ENCODE assay signal across 8 cellular contexts in the genomic region with DNA sequence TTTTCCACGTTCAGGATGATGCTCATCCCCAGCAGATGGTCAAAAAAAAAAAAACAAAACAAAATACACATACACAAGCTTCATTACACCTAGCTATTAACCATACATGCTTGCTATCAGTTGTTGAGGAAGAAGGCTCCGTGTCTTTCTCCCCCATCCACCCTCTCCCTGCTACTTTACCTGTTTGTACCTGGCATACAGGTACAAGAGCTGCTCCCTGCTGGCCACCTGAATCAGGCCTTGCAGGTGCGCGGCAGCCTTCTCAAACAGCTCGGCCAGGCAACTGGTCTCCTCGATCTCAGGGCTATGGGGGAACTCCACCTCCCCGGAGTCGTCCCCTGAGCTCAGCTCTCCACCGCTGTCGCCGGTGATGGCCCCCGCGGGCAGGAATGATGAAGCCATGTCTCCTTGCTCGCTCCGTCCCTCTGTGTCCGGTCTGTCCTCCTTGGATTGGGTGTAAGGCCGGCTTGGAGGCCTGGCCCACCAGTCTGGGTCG. TPM values are rescaled to one million over a fixed set of nuclear protein-coding genes. Genes with fewer than 3 reads are reported as not detected.
DNase-seq lines count a peak whose midpoint lies in the region; ATAC-seq, FAIRE-seq and TF ChIP-seq lines count a peak whose summit lies in the region.

No MANE protein-coding gene starts in this region.

- H3K9me3 ChIP-seq in mucosa of stomach (ENCODE audit: control insufficient read depth, low read length), result no peaks in the 10 kb centered on the region

- H3K4me3 ChIP-seq in bronchial epithelial cell (ENCODE audit: low read depth, low read length) (peak overlapping the region; percentile 99), mucosa of stomach (ENCODE audit: low read length) (peak overlapping the region; percentile 87)

- ATAC-seq in GM18519 (IDR thresholded peaks at IDR 0.05; ENCODE audit: low FRiP score, unreplicated experiment) (peak; percentile 9), HG03039 (IDR thresholded peaks at IDR 0.05; ENCODE audit: unreplicated experiment) (peak; percentile 24), HG03108 (IDR thresholded peaks at IDR 0.05; ENCODE audit: unreplicated experiment) (no peak)

- H3K4me1 ChIP-seq in mucosa of stomach (ENCODE audit: control insufficient read depth, insufficient read depth, low read length), result peaks cover 5% of the 10 kb centered on the region

- DNase-seq in AG20443 (ENCODE audit: low spot score) (peak; percentile 86), NCI-H2196 (lab: John Stamatoyannopoulos, UW; ENCODE audit: unreplicated experiment) (peak; percentile 61), bronchial epithelial cell (ENCODE audit: low read depth) (peak; percentile 61), EL (no peak)

- no peak for FAIRE-seq in bronchial epithelial cell (lab: Jason Lieb, UNC)

- H3K36me3 ChIP-seq in bronchial epithelial cell (ENCODE audit: control insufficient read depth, insufficient read depth, low read length) (peaks cover 2% of the 10 kb centered on the region), mucosa of stomach (ENCODE audit: control insufficient read depth, insufficient read depth, low read length) (no peaks in the 10 kb centered on the region)

- peak; percentile 21 for TF ChIP-seq CTCF in bronchial epithelial cell (IDR thresholded peaks at IDR 0.05; ENCODE audit: insufficient read depth, low read length, severe bottlenecking)

- peak overlapping the region; percentile 78 for H3K9ac ChIP-seq in mucosa of stomach (ENCODE audit: low read length)

- H3K27me3 ChIP-seq in bronchial epithelial cell (ENCODE audit: control insufficient read depth, insufficient read depth, low read length), result no peaks in the 10 kb centered on the region
- no peaks in the 10 kb centered on the region for H3K27me3 ChIP-seq in mucosa of stomach (ENCODE audit: control insufficient read depth, insufficient read depth, low read length)

RNA-seq across cellular contexts. Expression of gene ACBD6, which starts 0.5 kb away (rescaled TPM):
- 98.6 and 118 TPM in 2 replicates for total RNA-seq in bronchial epithelial cell

RNA-seq across cellular contexts. Expression of gene OVAAL, which starts 56.9 kb away (rescaled TPM):
- total RNA-seq in bronchial epithelial cell, result not detected in 2 replicates
